Comparison of ENCODE assay signal across 10 cellular contexts in the genomic region with DNA sequence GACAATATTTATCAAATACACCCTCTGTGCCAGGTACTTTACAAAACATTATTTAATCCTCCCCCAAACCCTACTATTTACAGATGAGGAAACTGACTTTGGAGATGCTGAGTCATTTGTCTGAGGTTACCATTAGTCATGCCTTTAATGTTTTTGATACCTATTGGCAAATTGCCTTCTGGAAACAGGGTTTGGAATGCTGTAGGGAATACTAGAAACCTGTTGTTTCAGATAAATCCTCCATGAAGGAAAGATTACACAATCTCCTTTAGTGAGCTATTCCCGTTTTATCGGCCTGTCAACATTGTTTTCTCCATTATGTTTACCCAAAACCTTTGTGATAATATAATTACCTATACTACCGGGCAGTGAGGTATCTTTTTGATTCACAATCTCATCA.
DNase-seq lines count a peak whose midpoint lies in the region; ATAC-seq and TF ChIP-seq lines count a peak whose summit lies in the region.
"Had no signal": no experiment of that assay in that cellular context is flagged by ENCODE, and none has a peak within 500 bp of the region (broad histone marks: within the 10 kb centered on the region; RNA-seq: fewer than 3 reads in every experiment).

No MANE protein-coding gene starts in this region.

- peaks cover 3% of the 10 kb centered on the region for H3K4me1 Mint-ChIP-seq in glutamatergic neuron (ENCODE audit: low read depth, unreplicated experiment)
- peaks cover 4% of the 10 kb centered on the region for H3K4me1 Mint-ChIP-seq in activated CD8-positive, alpha-beta T cell treated with anti-CD3 and anti-CD28 coated beads, Interleukin-2, amount 10 ng/mL, durations not matched to agents 7 days and 5 days (ENCODE audit: low read depth)
- peaks cover 30% of the 10 kb centered on the region for H3K4me1 Mint-ChIP-seq in activated T-cell treated with anti-CD3 and anti-CD28 coated beads, Interleukin-2, amount 50 U/mL, for 72 hours (ENCODE audit: low read depth)

- POLR2A ChIA-PET in activated CD8-positive, alpha-beta T cell treated with anti-CD3 and anti-CD28 coated beads, Interleukin-2, amount 10 ng/mL, durations not matched to agents 7 days and 5 days (lab: Charles Lee), result no interaction called here

- no peak overlapping the region for H3K4me3 ChIP-seq in NB4 (ENCODE audit: low read depth, low read length)
- no peak overlapping the region for H3K4me3 ChIP-seq in astrocyte of the cerebellum (ENCODE audit: low read depth, low read length)
- H3K4me3 ChIP-seq in right lobe of liver, result no peak overlapping the region
- H3K4me3 ChIP-seq: SK-N-MC had no signal

- H3K27me3 Mint-ChIP-seq in glutamatergic neuron (ENCODE audit: unreplicated experiment), result peaks cover 8% of the 10 kb centered on the region
- no peaks in the 10 kb centered on the region for H3K27me3 Mint-ChIP-seq in activated CD8-positive, alpha-beta T cell treated with anti-CD3 and anti-CD28 coated beads, Interleukin-2, amount 10 ng/mL, durations not matched to agents 7 days and 5 days (ENCODE audit: low read depth)
- H3K27me3 Mint-ChIP-seq in activated T-cell treated with anti-CD3 and anti-CD28 coated beads, Interleukin-2, amount 50 U/mL, for 72 hours (ENCODE audit: low read depth), result peaks cover 8% of the 10 kb centered on the region

- CTCF ChIA-PET in activated CD8-positive, alpha-beta T cell treated with anti-CD3 and anti-CD28 coated beads, Interleukin-2, amount 10 ng/mL, durations not matched to agents 7 days and 5 days (lab: Charles Lee), result no interaction called here

- TF ChIP-seq POLR2A in NB4 (IDR thresholded peaks at IDR 0.05; ENCODE audit: extremely low read depth, insufficient read length) (no peak), right lobe of liver (IDR thresholded peaks at IDR 0.05) (no peak)

- in situ Hi-C loops in astrocyte of the cerebellum (cut with HindIII; ENCODE audit: low sequenced_read_pairs), result no loop called here

- peak; percentile 7 for DNase-seq in COLO668 (lab: John Stamatoyannopoulos, UW; ENCODE audit: unreplicated experiment)
- DNase-seq in NB4 (ENCODE audit: low read depth), result peak; percentile 47
- DNase-seq in astrocyte of the cerebellum (ENCODE audit: low read depth), result peak; percentile 88
- no peak for DNase-seq in right lobe of liver
- DNase-seq in glutamatergic neuron, result no peak
- no peak for DNase-seq in activated CD8-positive, alpha-beta T cell treated with anti-CD3 and anti-CD28 coated beads, Interleukin-2, amount 10 ng/mL, durations not matched to agents 7 days and 5 days
- DNase-seq in activated T-cell treated with anti-CD3 and anti-CD28 coated beads, Interleukin-2, amount 50 U/mL, for 72 hours, result no peak

- H3K9me3 ChIP-seq in right lobe of liver, result no peaks in the 10 kb centered on the region

- TF ChIP-seq CTCF in NB4 (IDR thresholded peaks at IDR 0.05; ENCODE audit: low read depth, low read length), result no peak
- no peak for TF ChIP-seq CTCF in astrocyte of the cerebellum (IDR thresholded peaks at IDR 0.05; ENCODE audit: low read depth, low read length, missing control alignments)
- no peak for TF ChIP-seq CTCF in right lobe of liver (IDR thresholded peaks at IDR 0.05)
- TF ChIP-seq CTCF in glutamatergic neuron (IDR thresholded peaks at IDR 0.05; ENCODE audit: partially characterized antibody, unreplicated experiment), result no peak

- peak in 3 of 4 donors; percentile 62 to 82 (median 78) for ATAC-seq in right lobe of liver
- no peak for ATAC-seq in activated CD8-positive, alpha-beta T cell treated with anti-CD3 and anti-CD28 coated beads, Interleukin-2, amount 10 ng/mL, durations not matched to agents 7 days and 5 days
- ATAC-seq in HG03095 (IDR thresholded peaks at IDR 0.05; ENCODE audit: unreplicated experiment), result no peak
- ATAC-seq in activated T-cell treated with anti-CD3 and anti-CD28 coated beads, Interleukin-2, amount 50 U/mL, for 72 hours (replicated peaks in 1 of 2), result no peak

- H3K4me1 ChIP-seq in right lobe of liver, result peaks cover 0 to 10% (median 0%) of the 10 kb centered on the region in 4 donors

- 29% methylated on average over 3 of the region's 3 CpGs for WGBS in right lobe of liver (ENCODE audit: insufficient coverage, low coverage, low lambda C conversion rate, missing lambda C conversion rate)

- no peak overlapping the region for H3K4me3 Mint-ChIP-seq in glutamatergic neuron (ENCODE audit: unreplicated experiment)
- H3K4me3 Mint-ChIP-seq in activated CD8-positive, alpha-beta T cell treated with anti-CD3 and anti-CD28 coated beads, Interleukin-2, amount 10 ng/mL, durations not matched to agents 7 days and 5 days, result no peak overlapping the region
- H3K4me3 Mint-ChIP-seq in activated T-cell treated with anti-CD3 and anti-CD28 coated beads, Interleukin-2, amount 50 U/mL, for 72 hours, result no peak overlapping the region
- H3K4me3 Mint-ChIP-seq: brain had no signal

- H3K36me3 ChIP-seq in right lobe of liver, result no peaks in the 10 kb centered on the region

- peaks cover 3% of the 10 kb centered on the region for H3K9me3 Mint-ChIP-seq in glutamatergic neuron (ENCODE audit: unreplicated experiment)
- H3K9me3 Mint-ChIP-seq in activated CD8-positive, alpha-beta T cell treated with anti-CD3 and anti-CD28 coated beads, Interleukin-2, amount 10 ng/mL, durations not matched to agents 7 days and 5 days (ENCODE audit: insufficient read depth), result no peaks in the 10 kb centered on the region
- peaks cover 0 to 2% of the 10 kb centered on the region in 2 donors for H3K9me3 Mint-ChIP-seq in activated T-cell treated with anti-CD3 and anti-CD28 coated beads, Interleukin-2, amount 50 U/mL, for 72 hours

- H3K27me3 ChIP-seq in right lobe of liver, result no peaks in the 10 kb centered on the region

- no peak overlapping the region for H3K27ac Mint-ChIP-seq in glutamatergic neuron (ENCODE audit: unreplicated experiment)
- no peak overlapping the region for H3K27ac Mint-ChIP-seq in activated CD8-positive, alpha-beta T cell treated with anti-CD3 and anti-CD28 coated beads, Interleukin-2, amount 10 ng/mL, durations not matched to agents 7 days and 5 days
- no peak overlapping the region for H3K27ac Mint-ChIP-seq in activated T-cell treated with anti-CD3 and anti-CD28 coated beads, Interleukin-2, amount 50 U/mL, for 72 hours

- no peaks in the 10 kb centered on the region for H3K36me3 Mint-ChIP-seq in glutamatergic neuron (ENCODE audit: unreplicated experiment)
- no peaks in the 10 kb centered on the region for H3K36me3 Mint-ChIP-seq in activated CD8-positive, alpha-beta T cell treated with anti-CD3 and anti-CD28 coated beads, Interleukin-2, amount 10 ng/mL, durations not matched to agents 7 days and 5 days (ENCODE audit: low read depth)
- H3K36me3 Mint-ChIP-seq in activated T-cell treated with anti-CD3 and anti-CD28 coated beads, Interleukin-2, amount 50 U/mL, for 72 hours (ENCODE audit: insufficient read depth in 2 of 2), result no peaks in the 10 kb centered on the region
- H3K36me3 Mint-ChIP-seq: brain had no signal

- no peak overlapping the region for H3K27ac ChIP-seq in right lobe of liver
- H3K27ac ChIP-seq: SK-N-MC had no signal

- intact Hi-C loops in right lobe of liver (cut with DNase I), result no loop called here

Comparison
In these comparisons a context has a peak if more than half of its experiments do, and no peak if none do; other contexts are left out.
1. DNase-seq: peak in COLO668 (single experiment), NB4 (single experiment) and astrocyte of the cerebellum (single experiment); none in right lobe of liver (0 of 3), glutamatergic neuron (single experiment), activated CD8-positive, alpha-beta T cell treated with anti-CD3 and anti-CD28 coated beads, Interleukin-2, amount 10 ng/mL, durations not matched to agents 7 days and 5 days (single experiment) and activated T-cell treated with anti-CD3 and anti-CD28 coated beads, Interleukin-2, amount 50 U/mL, for 72 hours (0 of 2).
2. ATAC-seq: peak in right lobe of liver (3 of 4); none in activated CD8-positive, alpha-beta T cell treated with anti-CD3 and anti-CD28 coated beads, Interleukin-2, amount 10 ng/mL, durations not matched to agents 7 days and 5 days (single experiment), HG03095 (single experiment) and activated T-cell treated with anti-CD3 and anti-CD28 coated beads, Interleukin-2, amount 50 U/mL, for 72 hours (0 of 2).